Comparison of ENCODE assay signal across 10 cellular contexts in genomic region chr17:37833237-37833859, GRCh38.
DNase-seq lines count a peak whose midpoint lies in the region; ATAC-seq lines count a peak whose summit lies in the region.
"Had no signal": no experiment of that assay in that cellular context is flagged by ENCODE, and none has a peak within 500 bp of the region (broad histone marks: within the 10 kb centered on the region; RNA-seq: fewer than 3 reads in every experiment).

No MANE protein-coding gene starts in this region.

- CTCF ChIA-PET in activated naive CD4-positive, alpha-beta T cell treated with anti-CD3 and anti-CD28 coated beads, Interleukin-2, amount 10 ng/mL, durations not matched to agents 7 days and 5 days (lab: Charles Lee), result interaction anchor here (0.6 to 1.2 kb wide), 2 partner anchors 17 to 71 kb away, joined by 3 to 4 read pairs; no protein-coding TSS in a partner anchor

- H3K36me3 Mint-ChIP-seq in activated naive CD4-positive, alpha-beta T cell treated with anti-CD3 and anti-CD28 coated beads, Interleukin-2, amount 10 ng/mL, durations not matched to agents 7 days and 5 days, result no peaks in the 10 kb centered on the region
- peaks cover 0 to 1% of the 10 kb centered on the region in 2 donors for H3K36me3 Mint-ChIP-seq in stimulated activated naive B cell treated with anti-CD40 and anti-IgM and Interleukin-4, amounts not matched to agents 10 μg/mL and 1 μg/mL and 100 μg/mL, for 72 hours

- H3K4me1 Mint-ChIP-seq in activated naive CD4-positive, alpha-beta T cell treated with anti-CD3 and anti-CD28 coated beads, Interleukin-2, amount 10 ng/mL, durations not matched to agents 7 days and 5 days, result peaks cover 27% of the 10 kb centered on the region
- peaks cover 22 to 35% of the 10 kb centered on the region in 2 donors for H3K4me1 Mint-ChIP-seq in stimulated activated naive B cell treated with anti-CD40 and anti-IgM and Interleukin-4, amounts not matched to agents 10 μg/mL and 1 μg/mL and 100 μg/mL, for 72 hours

- DNase-seq in activated naive CD4-positive, alpha-beta T cell treated with anti-CD3 and anti-CD28 coated beads, Interleukin-2, amount 10 ng/mL, durations not matched to agents 7 days and 5 days, result peak; percentile 43
- no peak for DNase-seq in activated naive CD4-positive, alpha-beta T cell (lab: John Stamatoyannopoulos, UW)
- DNase-seq in UCSD-AML1 (lab: John Stamatoyannopoulos, UW; ENCODE audit: unreplicated experiment) (peak; percentile 58), NCI-H510A (lab: John Stamatoyannopoulos, UW) (no peak), A172 (ENCODE audit: low spot score) (no peak)
- no peak for DNase-seq in stimulated activated naive B cell treated with anti-CD40 and anti-IgM and Interleukin-4, amounts not matched to agents 10 μg/mL and 1 μg/mL and 100 μg/mL, for 72 hours
- DNase-seq: NCI-H1436 had no signal

- H3K9me3 Mint-ChIP-seq in activated naive CD4-positive, alpha-beta T cell treated with anti-CD3 and anti-CD28 coated beads, Interleukin-2, amount 10 ng/mL, durations not matched to agents 7 days and 5 days, result no peaks in the 10 kb centered on the region
- no peaks in the 10 kb centered on the region for H3K9me3 Mint-ChIP-seq in stimulated activated naive B cell treated with anti-CD40 and anti-IgM and Interleukin-4, amounts not matched to agents 10 μg/mL and 1 μg/mL and 100 μg/mL, for 72 hours
- H3K9me3 Mint-ChIP-seq: GM23338 had no signal

- peak; percentile 46 for ATAC-seq in HG02759 (IDR thresholded peaks at IDR 0.05; ENCODE audit: unreplicated experiment)
- ATAC-seq in stimulated activated naive B cell treated with anti-CD40 and anti-IgM and Interleukin-4, amounts not matched to agents 10 μg/mL and 1 μg/mL and 100 μg/mL, for 72 hours (replicated peaks), result peak; percentile 23 to 45
- no peak for ATAC-seq in HG03469 (IDR thresholded peaks at IDR 0.05; ENCODE audit: unreplicated experiment)
- ATAC-seq: GM23338 had no signal

- no peak overlapping the region for H3K4me3 Mint-ChIP-seq in activated naive CD4-positive, alpha-beta T cell treated with anti-CD3 and anti-CD28 coated beads, Interleukin-2, amount 10 ng/mL, durations not matched to agents 7 days and 5 days
- H3K4me3 Mint-ChIP-seq in stimulated activated naive B cell treated with anti-CD40 and anti-IgM and Interleukin-4, amounts not matched to agents 10 μg/mL and 1 μg/mL and 100 μg/mL, for 72 hours, result peak overlapping the region; percentile 29 to 60
- H3K4me3 Mint-ChIP-seq: GM23338 had no signal

- H3K27me3 Mint-ChIP-seq in activated naive CD4-positive, alpha-beta T cell treated with anti-CD3 and anti-CD28 coated beads, Interleukin-2, amount 10 ng/mL, durations not matched to agents 7 days and 5 days, result peaks cover 48% of the 10 kb centered on the region
- peaks cover 0 to 6% of the 10 kb centered on the region in 2 donors for H3K27me3 Mint-ChIP-seq in stimulated activated naive B cell treated with anti-CD40 and anti-IgM and Interleukin-4, amounts not matched to agents 10 μg/mL and 1 μg/mL and 100 μg/mL, for 72 hours

- no peak overlapping the region for H3K27ac Mint-ChIP-seq in activated naive CD4-positive, alpha-beta T cell treated with anti-CD3 and anti-CD28 coated beads, Interleukin-2, amount 10 ng/mL, durations not matched to agents 7 days and 5 days
- peak overlapping the region; percentile 57 for H3K27ac Mint-ChIP-seq in stimulated activated naive B cell treated with anti-CD40 and anti-IgM and Interleukin-4, amounts not matched to agents 10 μg/mL and 1 μg/mL and 100 μg/mL, for 72 hours
- H3K27ac Mint-ChIP-seq: GM23338 had no signal

Comparison
In these comparisons a context has a peak if more than half of its experiments do, and no peak if none do; other contexts are left out.
1. DNase-seq: peak in activated naive CD4-positive, alpha-beta T cell treated with anti-CD3 and anti-CD28 coated beads, Interleukin-2, amount 10 ng/mL, durations not matched to agents 7 days and 5 days (single experiment) and UCSD-AML1 (single experiment); none in activated naive CD4-positive, alpha-beta T cell (0 of 4), stimulated activated naive B cell treated with anti-CD40 and anti-IgM and Interleukin-4, amounts not matched to agents 10 μg/mL and 1 μg/mL and 100 μg/mL, for 72 hours (single experiment), NCI-H510A (single experiment) and A172 (single experiment).